Comparison of ENCODE assay signal across 13 cellular contexts in genomic region chr10:80518807-80519360, GRCh38. TPM values are rescaled to one million over a fixed set of nuclear protein-coding genes. Genes with fewer than 3 reads are reported as not detected.
DNase-seq lines count a peak whose midpoint lies in the region; ATAC-seq and TF ChIP-seq lines count a peak whose summit lies in the region.
"Had no signal": no experiment of that assay in that cellular context is flagged by ENCODE, and none has a peak within 500 bp of the region (broad histone marks: within the 10 kb centered on the region; RNA-seq: fewer than 3 reads in every experiment).

No MANE protein-coding gene starts in this region.

- peaks cover 7 to 66% (median 37%) of the 10 kb centered on the region in 4 donors for H3K36me3 ChIP-seq in sigmoid colon

- TF ChIP-seq CTCF in sigmoid colon (IDR thresholded peaks at IDR 0.05) = no peak

- H3K27me3 Mint-ChIP-seq in activated CD4-positive, alpha-beta T cell treated with anti-CD3 and anti-CD28 coated beads for 36 hours = no peaks in the 10 kb centered on the region

- no peak overlapping the region for H3K4me3 ChIP-seq in sigmoid colon
- H3K4me3 ChIP-seq: pancreas had no signal

- H3K27ac ChIP-seq in caudate nucleus (ENCODE audit: low read depth, low read length) (peak overlapping the region; percentile 18), sigmoid colon (no peak overlapping the region)
- H3K27ac ChIP-seq: pancreas, VCaP had no signal

- intact Hi-C loops in activated CD4-positive, alpha-beta T cell treated with anti-CD3 and anti-CD28 coated beads for 36 hours (cut with DNase I, micrococcal nuclease) = no loop called here
- intact Hi-C loops in sigmoid colon (cut with DNase I) = no loop called here

- no peaks in the 10 kb centered on the region for H3K27me3 ChIP-seq in sigmoid colon
- H3K27me3 ChIP-seq: pancreas had no signal

- no peaks in the 10 kb centered on the region for H3K9me3 Mint-ChIP-seq in activated CD4-positive, alpha-beta T cell treated with anti-CD3 and anti-CD28 coated beads for 36 hours (ENCODE audit: low read depth)

- TF ChIP-seq EP300 in sigmoid colon (IDR thresholded peaks at IDR 0.05) = no peak

- H3K4me1 ChIP-seq in sigmoid colon = no peaks in the 10 kb centered on the region
- H3K4me1 ChIP-seq: pancreas had no signal

- DNase-seq in activated CD4-positive, alpha-beta T cell treated with anti-CD3 and anti-CD28 coated beads for 36 hours = peak; percentile 2
- DNase-seq in activated CD4-positive, alpha-beta T cell treated with anti-CD3 and anti-CD28 coated beads, Interleukin-2, amount 50 U/mL, for 4 hours = no peak
- no peak for DNase-seq in caudate nucleus (lab: John Stamatoyannopoulos, UW)
- peak; percentile 42 for DNase-seq in sigmoid colon
- no peak for DNase-seq in amygdala (lab: John Stamatoyannopoulos, UW)
- DNase-seq in A172 (ENCODE audit: low spot score) = no peak
- no peak for DNase-seq in DMS114 treated with DMSO at 0.1 percent for 48 hours (lab: John Stamatoyannopoulos, UW; ENCODE audit: unreplicated experiment)
- DNase-seq: NCI-H1092, pancreas had no signal

- H3K27ac Mint-ChIP-seq in activated CD4-positive, alpha-beta T cell treated with anti-CD3 and anti-CD28 coated beads for 36 hours = peak overlapping the region; percentile 48

- no peaks in the 10 kb centered on the region for H3K9me3 ChIP-seq in sigmoid colon
- H3K9me3 ChIP-seq: pancreas had no signal

- H3K36me3 Mint-ChIP-seq in activated CD4-positive, alpha-beta T cell treated with anti-CD3 and anti-CD28 coated beads for 36 hours (ENCODE audit: low read depth) = peaks cover 30% of the 10 kb centered on the region

- H3K4me3 Mint-ChIP-seq in activated CD4-positive, alpha-beta T cell treated with anti-CD3 and anti-CD28 coated beads for 36 hours = no peak overlapping the region

- 76 to 78% methylated on average over 7 of the region's 7 CpGs for WGBS in sigmoid colon, 2 donors

- H3K4me1 Mint-ChIP-seq in activated CD4-positive, alpha-beta T cell treated with anti-CD3 and anti-CD28 coated beads for 36 hours = peaks cover 17% of the 10 kb centered on the region

- POLR2A ChIA-PET in activated CD4-positive, alpha-beta T cell treated with anti-CD3 and anti-CD28 coated beads for 36 hours (lab: Charles Lee) = no interaction called here

- no peak for ATAC-seq in activated CD4-positive, alpha-beta T cell treated with anti-CD3 and anti-CD28 coated beads for 36 hours
- peak; percentile 21 for ATAC-seq in HG03432 (IDR thresholded peaks at IDR 0.05; ENCODE audit: unreplicated experiment)

- CTCF ChIA-PET in activated CD4-positive, alpha-beta T cell treated with anti-CD3 and anti-CD28 coated beads for 36 hours (lab: Charles Lee) = interaction anchor here (1.9 kb wide), 1 partner anchor 13 kb away, joined by 8 read pairs; no protein-coding TSS in a partner anchor

- TF ChIP-seq POLR2A in sigmoid colon (IDR thresholded peaks at IDR 0.05) = no peak

RNA-seq across cellular contexts. Expression of gene SH2D4B, which starts 18.8 kb away (rescaled TPM):
- total RNA-seq in activated CD4-positive, alpha-beta T cell treated with anti-CD3 and anti-CD28 coated beads for 36 hours = under 1 TPM in 1 of 2 experiments, not detected in 1; 0.11 TPM
- under 1 TPM in 1 of 4 donors, not detected in 3; 0.33 TPM for total RNA-seq in sigmoid colon
- polyA plus RNA-seq in sigmoid colon = under 1 TPM in 1 of 3 donors, not detected in 2; 0.06 TPM
- 0.07 and 0.53 TPM in 2 replicates for total RNA-seq in A172 (2014; rRNA removed; shearing (Covaris generic))
- total RNA-seq: epithelial cell of proximal tubule, pancreas, ureter had no signal

Comparison
In these comparisons a context has a peak if more than half of its experiments do, and no peak if none do; other contexts are left out.
1. DNase-seq: peak in activated CD4-positive, alpha-beta T cell treated with anti-CD3 and anti-CD28 coated beads for 36 hours (single experiment) and sigmoid colon (single experiment); none in activated CD4-positive, alpha-beta T cell treated with anti-CD3 and anti-CD28 coated beads, Interleukin-2, amount 50 U/mL, for 4 hours (0 of 2), caudate nucleus (0 of 61), amygdala (0 of 56), A172 (single experiment) and DMS114 treated with DMSO at 0.1 percent for 48 hours (single experiment).